11 cellular contexts compared by ENCODE assay signal in genomic region chr3:127754411-127755304, GRCh38.
DNase-seq lines count a peak whose midpoint lies in the region; ATAC-seq lines count a peak whose summit lies in the region.
"Had no signal": no experiment of that assay in that cellular context is flagged by ENCODE, and none has a peak within 500 bp of the region (broad histone marks: within the 10 kb centered on the region; RNA-seq: fewer than 3 reads in every experiment).

No MANE protein-coding gene starts in this region.

- peak overlapping the region; percentile 60 for H3K4me3 Mint-ChIP-seq in activated CD4-positive, alpha-beta T cell treated with anti-CD3 and anti-CD28 coated beads, Interleukin-2, amount 10 ng/mL, durations not matched to agents 24 days and 14 days
- peak overlapping the region; percentile 54 to 61 for H3K4me3 Mint-ChIP-seq in effector memory CD8-positive, alpha-beta T cell
- peak overlapping the region; percentile 20 for H3K4me3 Mint-ChIP-seq in stimulated activated effector memory CD8-positive, alpha-beta T cell treated with anti-CD3 and anti-CD28 coated beads, Interleukin-12 subunit alpha, Interleukin-12 subunit beta, amount 100 ng/mL, for 72 hours

- H3K9me3 Mint-ChIP-seq in activated CD4-positive, alpha-beta T cell treated with anti-CD3 and anti-CD28 coated beads, Interleukin-2, amount 10 ng/mL, durations not matched to agents 24 days and 14 days, result no peaks in the 10 kb centered on the region
- H3K9me3 Mint-ChIP-seq in effector memory CD8-positive, alpha-beta T cell, result no peaks in the 10 kb centered on the region
- H3K9me3 Mint-ChIP-seq in stimulated activated effector memory CD8-positive, alpha-beta T cell treated with anti-CD3 and anti-CD28 coated beads, Interleukin-12 subunit alpha, Interleukin-12 subunit beta, amount 100 ng/mL, for 72 hours, result no peaks in the 10 kb centered on the region

- peak; percentile 61 for ATAC-seq in effector memory CD8-positive, alpha-beta T cell (replicated peaks)
- peak; percentile 63 for ATAC-seq in stimulated activated effector memory CD8-positive, alpha-beta T cell treated with anti-CD3 and anti-CD28 coated beads, Interleukin-12 subunit alpha, Interleukin-12 subunit beta, amount 100 ng/mL, for 72 hours
- ATAC-seq: body of pancreas had no signal

- no peak overlapping the region for H3K4me3 ChIP-seq in Karpas-422 (ENCODE audit: low read length)
- H3K4me3 ChIP-seq: body of pancreas, SK-N-MC had no signal

- intact Hi-C loops in activated CD4-positive, alpha-beta T cell treated with anti-CD3 and anti-CD28 coated beads, Interleukin-2, amount 10 ng/mL, durations not matched to agents 24 days and 14 days (cut with micrococcal nuclease), result loop anchor here (10.0 kb wide), 1 partner anchor 50 kb away; no protein-coding TSS in a partner anchor

- no peaks in the 10 kb centered on the region for H3K36me3 Mint-ChIP-seq in activated CD4-positive, alpha-beta T cell treated with anti-CD3 and anti-CD28 coated beads, Interleukin-2, amount 10 ng/mL, durations not matched to agents 24 days and 14 days (ENCODE audit: low read depth)
- H3K36me3 Mint-ChIP-seq in effector memory CD8-positive, alpha-beta T cell (ENCODE audit: insufficient read depth), result no peaks in the 10 kb centered on the region
- H3K36me3 Mint-ChIP-seq in stimulated activated effector memory CD8-positive, alpha-beta T cell treated with anti-CD3 and anti-CD28 coated beads, Interleukin-12 subunit alpha, Interleukin-12 subunit beta, amount 100 ng/mL, for 72 hours, result no peaks in the 10 kb centered on the region

- peak overlapping the region; percentile 48 for H3K4me2 ChIP-seq in Karpas-422 (ENCODE audit: low read depth, low read length, poor library complexity, severe bottlenecking)

- H3K36me3 ChIP-seq in Karpas-422 (ENCODE audit: insufficient read depth, low read length), result no peaks in the 10 kb centered on the region

- H3K27ac Mint-ChIP-seq in activated CD4-positive, alpha-beta T cell treated with anti-CD3 and anti-CD28 coated beads, Interleukin-2, amount 10 ng/mL, durations not matched to agents 24 days and 14 days, result peak overlapping the region; percentile 82
- H3K27ac Mint-ChIP-seq in effector memory CD8-positive, alpha-beta T cell, result peak overlapping the region in 1 of 2 donors; percentile 68
- peak overlapping the region; percentile 23 for H3K27ac Mint-ChIP-seq in stimulated activated effector memory CD8-positive, alpha-beta T cell treated with anti-CD3 and anti-CD28 coated beads, Interleukin-12 subunit alpha, Interleukin-12 subunit beta, amount 100 ng/mL, for 72 hours

- peaks cover 34% of the 10 kb centered on the region for H3K4me1 Mint-ChIP-seq in activated CD4-positive, alpha-beta T cell treated with anti-CD3 and anti-CD28 coated beads, Interleukin-2, amount 10 ng/mL, durations not matched to agents 24 days and 14 days
- peaks cover 0 to 11% of the 10 kb centered on the region in 2 donors for H3K4me1 Mint-ChIP-seq in effector memory CD8-positive, alpha-beta T cell (ENCODE audit: low read depth in 2 of 2)
- peaks cover 39% of the 10 kb centered on the region for H3K4me1 Mint-ChIP-seq in stimulated activated effector memory CD8-positive, alpha-beta T cell treated with anti-CD3 and anti-CD28 coated beads, Interleukin-12 subunit alpha, Interleukin-12 subunit beta, amount 100 ng/mL, for 72 hours

- no peaks in the 10 kb centered on the region for H3K9me3 ChIP-seq in Karpas-422 (ENCODE audit: low read length)
- H3K9me3 ChIP-seq: body of pancreas had no signal

- no peak for DNase-seq in activated CD4-positive, alpha-beta T cell treated with anti-CD3 and anti-CD28 coated beads, Interleukin-2, amount 10 ng/mL, durations not matched to agents 24 days and 14 days
- DNase-seq in activated CD4-positive, alpha-beta T cell treated with anti-CD3 and anti-CD28 coated beads, Interleukin-2, amount 50 U/mL, for 4 hours, result no peak
- peak; percentile 64 for DNase-seq in Karpas-422
- DNase-seq in effector memory CD8-positive, alpha-beta T cell, result no peak
- DNase-seq in stimulated activated effector memory CD8-positive, alpha-beta T cell treated with anti-CD3 and anti-CD28 coated beads, Interleukin-12 subunit alpha, Interleukin-12 subunit beta, amount 100 ng/mL, for 72 hours (ENCODE audit: low spot score in 2 of 2), result no peak
- no peak for DNase-seq in occipital lobe (lab: John Stamatoyannopoulos, UW)
- no peak for DNase-seq in OCI-M2 (lab: John Stamatoyannopoulos, UW; ENCODE audit: unreplicated experiment)
- no peak for DNase-seq in DMS 273 (lab: John Stamatoyannopoulos, UW; ENCODE audit: unreplicated experiment)
- DNase-seq: Kasumi-1 had no signal

- H4K20me1 ChIP-seq in Karpas-422 (ENCODE audit: insufficient read depth, low read depth, low read length), result no peaks in the 10 kb centered on the region

- no peaks in the 10 kb centered on the region for H3K27me3 ChIP-seq in Karpas-422 (ENCODE audit: low read length)
- H3K27me3 ChIP-seq: body of pancreas had no signal

- H2AFZ ChIP-seq in Karpas-422 (ENCODE audit: low read length), result peak overlapping the region; percentile 18; the same call in 1 of the 2 replicates

- no peaks in the 10 kb centered on the region for H3K9me2 ChIP-seq in Karpas-422 (replicated peaks; ENCODE audit: insufficient read depth, low read length)

- H3K4me1 ChIP-seq in Karpas-422 (ENCODE audit: low read length), result peaks cover 81% of the 10 kb centered on the region
- H3K4me1 ChIP-seq: body of pancreas had no signal

- H3K79me2 ChIP-seq in Karpas-422 (ENCODE audit: low read length), result peaks cover 23% of the 10 kb centered on the region; the same call in 1 of the 2 replicates

- H3K9ac ChIP-seq in Karpas-422 (ENCODE audit: low read length), result peak overlapping the region; percentile 42

- H3K27me3 Mint-ChIP-seq in activated CD4-positive, alpha-beta T cell treated with anti-CD3 and anti-CD28 coated beads, Interleukin-2, amount 10 ng/mL, durations not matched to agents 24 days and 14 days, result peaks cover 12% of the 10 kb centered on the region
- H3K27me3 Mint-ChIP-seq in effector memory CD8-positive, alpha-beta T cell, result peaks cover 22 to 45% of the 10 kb centered on the region in 2 donors

- H3K27ac ChIP-seq in Karpas-422 (ENCODE audit: low read length), result peak overlapping the region; percentile 74
- H3K27ac ChIP-seq: body of pancreas, SK-N-MC had no signal
